ENCODE assay signal across 9 cellular contexts in the genomic region with DNA sequence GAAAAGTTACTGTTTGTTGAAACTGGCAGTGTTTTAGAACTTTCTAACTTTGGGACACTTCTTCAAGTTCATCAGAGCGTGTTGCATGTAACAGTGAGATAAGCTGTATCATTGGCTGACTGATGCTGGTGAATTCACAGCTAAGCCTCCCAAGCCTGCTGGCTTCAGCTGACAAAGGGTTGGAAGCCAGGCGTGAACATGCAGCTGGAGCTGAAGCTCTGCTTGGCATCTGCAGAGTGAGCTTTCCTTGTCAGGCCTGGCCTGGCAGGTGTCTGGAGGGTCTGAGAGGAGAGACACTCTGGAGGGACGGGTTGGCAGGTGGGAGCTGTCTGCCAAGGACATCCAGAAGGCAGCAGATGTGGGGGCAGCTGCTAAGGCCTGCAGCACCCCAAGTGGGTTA. TPM values are rescaled to one million over a fixed set of nuclear protein-coding genes. Genes with fewer than 3 reads are reported as not detected.
A peak's percentile ranks its signal among the peaks of the same experiment; 100 is the strongest.
DNase-seq lines count a peak whose midpoint lies in the region; ATAC-seq and TF ChIP-seq lines count a peak whose summit lies in the region.
"Had no signal": no experiment of that assay in that cellular context is flagged by ENCODE, and none has a peak within 500 bp of the region (broad histone marks: within the 10 kb centered on the region; RNA-seq: fewer than 3 reads in every experiment).

No MANE protein-coding gene starts in this region.

- H3K4me1 Mint-ChIP-seq in neural progenitor cell (peaks cover 29% of the 10 kb centered on the region), chondrocyte (ENCODE audit: low read depth) (peaks cover 19% of the 10 kb centered on the region)

- H3K4me3 ChIP-seq in choroid plexus epithelial cell (ENCODE audit: low read depth, low read length) (peak overlapping the region; percentile 47), neural progenitor cell (peak overlapping the region; percentile 13)

- DNase-seq in NCI-H2171 (lab: John Stamatoyannopoulos, UW) (peak; percentile 41), choroid plexus epithelial cell (ENCODE audit: low read depth) (peak; percentile 31), neural progenitor cell (ENCODE audit: low spot score) (peak; percentile 40), T1000 (lab: John Stamatoyannopoulos, UW) (no peak), chondrocyte (ENCODE audit: low spot score) (no peak), sciatic nerve (ENCODE audit: low spot score) (no peak)
- DNase-seq in central memory CD4-positive, alpha-beta T cell = no peak

- H3K9me3 Mint-ChIP-seq in neural progenitor cell (no peaks in the 10 kb centered on the region), chondrocyte (ENCODE audit: low read depth) (no peaks in the 10 kb centered on the region)

- H2AFZ ChIP-seq in neural progenitor cell (replicated peaks) = peak overlapping the region; percentile 60

- TF ChIP-seq CTCF in choroid plexus epithelial cell (conservative IDR thresholded peaks at IDR 0.05; ENCODE audit: low read depth, low read length) = no peak
- TF ChIP-seq CTCF in neural progenitor cell (IDR thresholded peaks at IDR 0.05) = no peak
- no peak for TF ChIP-seq CTCF in chondrocyte (IDR thresholded peaks at IDR 0.05)

- peaks cover 7% of the 10 kb centered on the region for H3K27me3 Mint-ChIP-seq in neural progenitor cell (ENCODE audit: insufficient read depth, low read depth)
- H3K27me3 Mint-ChIP-seq in chondrocyte (ENCODE audit: low read depth) = no peaks in the 10 kb centered on the region

- H3K9me3 ChIP-seq in neural progenitor cell (ENCODE audit: low read depth) = no peaks in the 10 kb centered on the region
- H3K9me3 ChIP-seq: ovary had no signal

- H4K20me1 ChIP-seq in neural progenitor cell (ENCODE audit: low read depth) = no peaks in the 10 kb centered on the region

- intact Hi-C loops in sciatic nerve (cut with DNase I) = no loop called here

- H3F3A ChIP-seq in neural progenitor cell (ENCODE audit: low read depth) = no peaks in the 10 kb centered on the region

- H3K4me2 ChIP-seq in neural progenitor cell = peak overlapping the region; percentile 63

- no peak overlapping the region for H3K27ac ChIP-seq in neural progenitor cell
- H3K27ac ChIP-seq: ovary had no signal

- H3K9ac ChIP-seq in neural progenitor cell = no peak overlapping the region

- no peaks in the 10 kb centered on the region for H3K79me2 ChIP-seq in neural progenitor cell (ENCODE audit: low read depth)

- no peaks in the 10 kb centered on the region for H3K36me3 ChIP-seq in neural progenitor cell
- H3K36me3 ChIP-seq: ovary had no signal

- H3K27ac Mint-ChIP-seq in neural progenitor cell (no peak overlapping the region), chondrocyte (ENCODE audit: unreplicated experiment) (no peak overlapping the region)

- H3K4me3 Mint-ChIP-seq in neural progenitor cell = peak overlapping the region; percentile 68
- no peak overlapping the region for H3K4me3 Mint-ChIP-seq in chondrocyte (ENCODE audit: unreplicated experiment)

- H3K36me3 Mint-ChIP-seq in neural progenitor cell (no peaks in the 10 kb centered on the region), chondrocyte (ENCODE audit: low read depth) (no peaks in the 10 kb centered on the region)

- H3K27me3 ChIP-seq in neural progenitor cell = peaks cover 26% of the 10 kb centered on the region
- H3K27me3 ChIP-seq: ovary had no signal

- peaks cover 18% of the 10 kb centered on the region for H3K4me1 ChIP-seq in neural progenitor cell

- ATAC-seq in GM18517 (IDR thresholded peaks at IDR 0.05; ENCODE audit: unreplicated experiment) (peak; percentile 3), sciatic nerve (no peak)

RNA-seq across cellular contexts. Expression of gene AMPD3, which starts 1.5 kb away (rescaled TPM):
- 2.9 and 3.0 TPM in 2 replicates for total RNA-seq in neural progenitor cell (ENCODE audit: low replicate concordance)
- total RNA-seq in chondrocyte = 2.2 to 3.1 TPM (median 2.3 TPM) in 3 replicates
- 9.1 TPM for total RNA-seq in sciatic nerve

Comparison
In these comparisons a context has a peak if more than half of its experiments do, and no peak if none do; other contexts are left out.
1. DNase-seq: peak in NCI-H2171 (single experiment), choroid plexus epithelial cell (single experiment) and neural progenitor cell (single experiment); none in central memory CD4-positive, alpha-beta T cell (single experiment), T1000 (single experiment), chondrocyte (single experiment) and sciatic nerve (single experiment).